15 cellular contexts compared by ENCODE assay signal in genomic region chr2:111167238-111168162, GRCh38. TPM values are rescaled to one million over a fixed set of nuclear protein-coding genes. Genes with fewer than 3 reads are reported as not detected.
DNase-seq lines count a peak whose midpoint lies in the region; ATAC-seq and TF ChIP-seq lines count a peak whose summit lies in the region.
"Had no signal": no experiment of that assay in that cellular context is flagged by ENCODE, and none has a peak within 500 bp of the region (broad histone marks: within the 10 kb centered on the region; RNA-seq: fewer than 3 reads in every experiment).

No MANE protein-coding gene starts in this region.

- H3K36me3 ChIP-seq in OCI-LY7 (ENCODE audit: insufficient read depth, low read length) (peaks cover 53% of the 10 kb centered on the region), A673 (ENCODE audit: insufficient read depth, low read length, poor library complexity, severe bottlenecking) (no peaks in the 10 kb centered on the region)

- H3K4me3 ChIP-seq in OCI-LY7 (ENCODE audit: low read depth, low read length, poor library complexity, severe bottlenecking) (no peak overlapping the region), A673 (ENCODE audit: low read depth, low read length, poor library complexity, severe bottlenecking) (no peak overlapping the region)

- no peak overlapping the region for H3K4me3 Mint-ChIP-seq in memory B cell
- H3K4me3 Mint-ChIP-seq in activated T-helper 2 cell treated with anti-CD3 and anti-CD28 coated beads, Interferon-gamma antibody, Interleukin-2, Interleukin-4, amounts not matched to agents 10 μg/mL and 5 μg/mL and 100 μg/mL, durations not matched to agents 14 hours and 24 hours and 36 hours (ENCODE audit: low read depth): no peak overlapping the region
- H3K4me3 Mint-ChIP-seq: B cell; T-helper 2 cell treated with Interferon-gamma antibody and Interleukin-4, amounts not matched to agents 5 μg/mL and 100 μg/mL, for 36 hours had no signal

- no peak overlapping the region for H3K27ac ChIP-seq in OCI-LY7 (ENCODE audit: low read depth, low read length, poor library complexity, severe bottlenecking)
- no peak overlapping the region for H3K27ac ChIP-seq in A673 (ENCODE audit: low read depth, low read length, poor library complexity, severe bottlenecking)
- no peak overlapping the region for H3K27ac ChIP-seq in caudate nucleus (ENCODE audit: low read depth, low read length)
- H3K27ac ChIP-seq: parathyroid adenoma had no signal

- H3K4me2 ChIP-seq in OCI-LY7 (ENCODE audit: low read length): peak overlapping the region; percentile 22; the same call in 1 of the 2 replicates

- no peak overlapping the region for H2AFZ ChIP-seq in OCI-LY7 (ENCODE audit: low read length)
- H2AFZ ChIP-seq: parathyroid adenoma had no signal

- DNase-seq in ELF-1 (ENCODE audit: low read depth, low spot score) (peak; percentile 22), OCI-LY7 (ENCODE audit: low spot score) (peak; percentile 46), memory B cell (ENCODE audit: low spot score in 2 of 2) (no peak), A673 (ENCODE audit: low spot score) (no peak), caudate nucleus (lab: John Stamatoyannopoulos, UW) (no peak)
- DNase-seq in central memory CD4-positive, alpha-beta T cell: no peak
- DNase-seq in activated T-helper 2 cell treated with anti-CD3 and anti-CD28 coated beads, Interferon-gamma antibody, Interleukin-2, Interleukin-4, amounts not matched to agents 10 μg/mL and 5 μg/mL and 100 μg/mL, durations not matched to agents 14 hours and 24 hours and 36 hours (ENCODE audit: low spot score): no peak
- DNase-seq: cortex of kidney, glutamatergic neuron, NCI-H1694, NCI-H524 treated with DMSO at 0.1 percent for 48 hours had no signal

- H4K20me1 ChIP-seq in OCI-LY7 (ENCODE audit: insufficient read depth, low read length): no peaks in the 10 kb centered on the region

- no peaks in the 10 kb centered on the region for H3K79me2 ChIP-seq in OCI-LY7 (ENCODE audit: insufficient read depth, low read depth, low read length)
- H3K79me2 ChIP-seq: parathyroid adenoma had no signal

- H3K36me3 Mint-ChIP-seq in memory B cell: peaks cover 14% of the 10 kb centered on the region
- peaks cover 53% of the 10 kb centered on the region for H3K36me3 Mint-ChIP-seq in activated T-helper 2 cell treated with anti-CD3 and anti-CD28 coated beads, Interferon-gamma antibody, Interleukin-2, Interleukin-4, amounts not matched to agents 10 μg/mL and 5 μg/mL and 100 μg/mL, durations not matched to agents 14 hours and 24 hours and 36 hours (ENCODE audit: low read depth)

- POLR2A ChIA-PET in OCI-LY7 (lab: Charles Lee) (interaction anchor here (0.6 kb wide), 1 partner anchor 21 kb away, joined by 4 read pairs; no protein-coding TSS in a partner anchor), A673 (lab: Charles Lee; ENCODE audit: low non-redundant PET) (no interaction called here)

- no peaks in the 10 kb centered on the region for H3K9me3 Mint-ChIP-seq in memory B cell
- H3K9me3 Mint-ChIP-seq in activated T-helper 2 cell treated with anti-CD3 and anti-CD28 coated beads, Interferon-gamma antibody, Interleukin-2, Interleukin-4, amounts not matched to agents 10 μg/mL and 5 μg/mL and 100 μg/mL, durations not matched to agents 14 hours and 24 hours and 36 hours: no peaks in the 10 kb centered on the region
- H3K9me3 Mint-ChIP-seq: T-helper 2 cell treated with Interferon-gamma antibody and Interleukin-4, amounts not matched to agents 5 μg/mL and 100 μg/mL, for 36 hours had no signal

- H3K4me1 ChIP-seq in OCI-LY7 (ENCODE audit: insufficient read depth, low read length, poor library complexity, severe bottlenecking) (peaks cover 22% of the 10 kb centered on the region), A673 (ENCODE audit: insufficient read depth, low read length, poor library complexity, severe bottlenecking) (peaks cover 7% of the 10 kb centered on the region)

- no peaks in the 10 kb centered on the region for H3K27me3 Mint-ChIP-seq in memory B cell
- peaks cover 12% of the 10 kb centered on the region for H3K27me3 Mint-ChIP-seq in activated T-helper 2 cell treated with anti-CD3 and anti-CD28 coated beads, Interferon-gamma antibody, Interleukin-2, Interleukin-4, amounts not matched to agents 10 μg/mL and 5 μg/mL and 100 μg/mL, durations not matched to agents 14 hours and 24 hours and 36 hours (ENCODE audit: low read depth)
- H3K27me3 Mint-ChIP-seq: B cell had no signal

- no peaks in the 10 kb centered on the region for H3K27me3 ChIP-seq in A673 (replicated peaks; ENCODE audit: insufficient read depth, low read depth, low read length, poor library complexity)

- ATAC-seq in GM19463 (IDR thresholded peaks at IDR 0.05; ENCODE audit: unreplicated experiment) (peak; percentile 39), memory B cell (ENCODE audit: low read depth) (peak; percentile 48)

- no TSS peak for BruUV-seq in OCI-LY7 (replicated peaks; lab: Mats Ljungman, UMichigan)
- BruUV-seq in A673 (replicated peaks; lab: Mats Ljungman, UMichigan): no TSS peak

- peaks cover 14% of the 10 kb centered on the region for H3K4me1 Mint-ChIP-seq in memory B cell
- H3K4me1 Mint-ChIP-seq in activated T-helper 2 cell treated with anti-CD3 and anti-CD28 coated beads, Interferon-gamma antibody, Interleukin-2, Interleukin-4, amounts not matched to agents 10 μg/mL and 5 μg/mL and 100 μg/mL, durations not matched to agents 14 hours and 24 hours and 36 hours (ENCODE audit: low read depth): peaks cover 33% of the 10 kb centered on the region

- H3K9me3 ChIP-seq in OCI-LY7 (ENCODE audit: low read length) (no peaks in the 10 kb centered on the region), A673 (ENCODE audit: low read depth, low read length, poor library complexity, severe bottlenecking) (no peaks in the 10 kb centered on the region)

- no peak for TF ChIP-seq CTCF in OCI-LY7 (conservative IDR thresholded peaks at IDR 0.05; ENCODE audit: low read length)
- no peak for TF ChIP-seq CTCF in A673 (conservative IDR thresholded peaks at IDR 0.05; ENCODE audit: low read depth, low read length)

- intact Hi-C loops in OCI-LY7 (cut with micrococcal nuclease; ENCODE audit: unreplicated experiment): loop anchor here (5.0 kb wide), 1 partner anchor 35 kb away; no protein-coding TSS in a partner anchor
- intact Hi-C loops in A673 (cut with micrococcal nuclease; ENCODE audit: unreplicated experiment): no loop called here
- intact Hi-C loops in activated T-helper 2 cell treated with anti-CD3 and anti-CD28 coated beads, Interferon-gamma antibody, Interleukin-2, Interleukin-4, amounts not matched to agents 10 μg/mL and 5 μg/mL and 100 μg/mL, durations not matched to agents 14 hours and 24 hours and 36 hours (cut with micrococcal nuclease): loop anchor here (5.0 kb wide), 1 partner anchor 40 kb away; no protein-coding TSS in a partner anchor

- CTCF ChIA-PET in OCI-LY7 (lab: Charles Lee; ENCODE audit: unreplicated experiment) (no interaction called here), A673 (lab: Charles Lee) (interaction anchor here (1.0 kb wide), 1 partner anchor 50 kb away, joined by 3 read pairs; no protein-coding TSS in a partner anchor)

- H3K9me2 ChIP-seq in OCI-LY7 (ENCODE audit: insufficient read depth, low read length): no peaks in the 10 kb centered on the region

- H3K27ac Mint-ChIP-seq in memory B cell: no peak overlapping the region
- H3K27ac Mint-ChIP-seq in activated T-helper 2 cell treated with anti-CD3 and anti-CD28 coated beads, Interferon-gamma antibody, Interleukin-2, Interleukin-4, amounts not matched to agents 10 μg/mL and 5 μg/mL and 100 μg/mL, durations not matched to agents 14 hours and 24 hours and 36 hours: no peak overlapping the region
- H3K27ac Mint-ChIP-seq: T-helper 2 cell treated with Interferon-gamma antibody and Interleukin-4, amounts not matched to agents 5 μg/mL and 100 μg/mL, for 36 hours had no signal

RNA-seq across cellular contexts. Expression of gene BCL2L11, which starts 46.8 kb away (rescaled TPM):
- total RNA-seq in OCI-LY7 (2014; rRNA removed; shearing (Covaris generic)): 10.9 and 16.0 TPM in 2 replicates
- 20.3 and 21.2 TPM in 2 replicates for total RNA-seq in OCI-LY7 (2022)
- 12.0 and 12.6 TPM in 2 replicates for total RNA-seq in A673 (2021)
- total RNA-seq in activated T-helper 2 cell treated with anti-CD3 and anti-CD28 coated beads, Interferon-gamma antibody, Interleukin-2, Interleukin-4, amounts not matched to agents 10 μg/mL and 5 μg/mL and 100 μg/mL, durations not matched to agents 14 hours and 24 hours and 36 hours: 214 and 225 TPM in 2 replicates

Comparison
In these comparisons a context has a peak if more than half of its experiments do, and no peak if none do; other contexts are left out.
1. DNase-seq: peak in ELF-1 (single experiment) and OCI-LY7 (single experiment); none in memory B cell (0 of 2), A673 (single experiment), caudate nucleus (0 of 61), central memory CD4-positive, alpha-beta T cell (single experiment) and activated T-helper 2 cell treated with anti-CD3 and anti-CD28 coated beads, Interferon-gamma antibody, Interleukin-2, Interleukin-4, amounts not matched to agents 10 μg/mL and 5 μg/mL and 100 μg/mL, durations not matched to agents 14 hours and 24 hours and 36 hours (single experiment).